In the genomic region with DNA sequence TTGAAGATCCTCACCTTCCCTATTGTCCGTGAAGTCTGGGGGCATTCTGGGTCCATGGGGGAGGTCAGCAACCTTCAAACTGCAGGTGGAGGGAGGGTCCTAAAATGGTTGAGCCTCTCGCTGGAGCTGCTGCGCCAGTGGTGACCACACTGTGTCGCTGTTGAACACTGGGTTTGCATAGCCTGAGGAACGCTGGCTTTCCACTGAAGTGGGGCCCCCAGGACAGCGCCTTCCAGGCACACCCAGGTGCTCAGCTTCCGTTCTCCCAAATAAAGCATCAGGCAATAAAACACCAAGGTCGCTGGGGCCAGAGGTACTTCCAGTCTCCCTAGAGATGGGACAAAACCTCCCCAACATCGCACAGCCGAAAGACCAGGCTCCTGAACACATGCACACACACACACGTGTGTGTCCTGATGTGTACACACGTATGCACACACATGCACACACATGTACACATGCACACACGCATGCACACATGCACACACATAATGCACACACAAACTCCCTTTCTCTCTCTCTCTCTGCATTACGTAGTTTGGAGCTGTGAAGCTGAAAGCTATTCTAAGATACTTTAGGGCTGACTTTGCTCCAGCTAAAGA, we compare ENCODE assay signal across 12 cellular contexts.
DNase-seq lines count a peak whose midpoint lies in the region; ATAC-seq and TF ChIP-seq lines count a peak whose summit lies in the region.
"Had no signal": no experiment of that assay in that cellular context is flagged by ENCODE, and none has a peak within 500 bp of the region (broad histone marks: within the 10 kb centered on the region; RNA-seq: fewer than 3 reads in every experiment).

No MANE protein-coding gene starts in this region.

- BruUV-seq in MCF 10A (replicated peaks; lab: Mats Ljungman, UMichigan) (no TSS peak), PC-3 (replicated peaks; lab: Mats Ljungman, UMichigan) (no TSS peak)

- intact Hi-C loops in MCF 10A (cut with micrococcal nuclease), result no loop called here
- intact Hi-C loops in breast epithelium (cut with DNase I; ENCODE audit: low total_unique reads), result loop anchor here (2.0 kb wide), 1 partner anchor 61 kb away; no protein-coding TSS in a partner anchor
- intact Hi-C loops in PC-3 (cut with micrococcal nuclease), result no loop called here

- no peak overlapping the region for H3K9ac ChIP-seq in PC-3 (ENCODE audit: low read length)
- H3K9ac ChIP-seq: BLaER1 had no signal

- TF ChIP-seq POLR2A in breast epithelium (IDR thresholded peaks at IDR 0.05), result no peak

- H3K9me3 Mint-ChIP-seq in MCF 10A (ENCODE audit: unreplicated experiment), result peaks cover 9% of the 10 kb centered on the region
- peaks cover 14 to 17% of the 10 kb centered on the region in 2 donors for H3K9me3 Mint-ChIP-seq in stimulated activated naive B cell treated with anti-CD40 and anti-IgM and Interleukin-4, amounts not matched to agents 10 μg/mL and 1 μg/mL and 100 μg/mL, for 72 hours

- DNase-seq in MCF 10A (ENCODE audit: unreplicated experiment), result no peak
- DNase-seq in breast epithelium (ENCODE audit: low spot score in 2 of 2), result no peak
- no peak for DNase-seq in PC-3
- no peak for DNase-seq in foreskin fibroblast
- no peak for DNase-seq in stimulated activated naive B cell treated with anti-CD40 and anti-IgM and Interleukin-4, amounts not matched to agents 10 μg/mL and 1 μg/mL and 100 μg/mL, for 72 hours
- no peak for DNase-seq in SHP77 (lab: John Stamatoyannopoulos, UW)
- DNase-seq in T1000 (lab: John Stamatoyannopoulos, UW), result no peak
- DNase-seq in occipital lobe (lab: John Stamatoyannopoulos, UW), result no peak
- DNase-seq: activated naive CD4-positive, alpha-beta T cell treated with Interleukin-2 at 50 U/mL for 16 hours; NCI-H1436 treated with DMSO at 0.1 percent for 48 hours had no signal

- ATAC-seq in PC-3, result no peak
- ATAC-seq in stimulated activated naive B cell treated with anti-CD40 and anti-IgM and Interleukin-4, amounts not matched to agents 10 μg/mL and 1 μg/mL and 100 μg/mL, for 72 hours (replicated peaks), result no peak

- peaks cover 46% of the 10 kb centered on the region for H3K27me3 Mint-ChIP-seq in MCF 10A (ENCODE audit: insufficient read depth, unreplicated experiment)
- peaks cover 15 to 31% of the 10 kb centered on the region in 2 donors for H3K27me3 Mint-ChIP-seq in stimulated activated naive B cell treated with anti-CD40 and anti-IgM and Interleukin-4, amounts not matched to agents 10 μg/mL and 1 μg/mL and 100 μg/mL, for 72 hours

- no peak overlapping the region for H3K4me2 ChIP-seq in PC-3 (ENCODE audit: low read length)

- H2AFZ ChIP-seq in PC-3 (ENCODE audit: low read length), result no peak overlapping the region

- no peaks in the 10 kb centered on the region for H3F3A ChIP-seq in PC-3 (ENCODE audit: low read length, unreplicated experiment)

- POLR2A ChIA-PET in MCF 10A (lab: Yijun Ruan, JAX) (no interaction called here), PC-3 (lab: Charles Lee; ENCODE audit: unreplicated experiment) (no interaction called here)

- no peak overlapping the region for H3K27ac ChIP-seq in breast epithelium
- no peak overlapping the region for H3K27ac ChIP-seq in PC-3 (ENCODE audit: low read length)
- H3K27ac ChIP-seq: BLaER1 had no signal

- H3K36me3 ChIP-seq in breast epithelium (no peaks in the 10 kb centered on the region), PC-3 (ENCODE audit: low read depth, low read length) (no peaks in the 10 kb centered on the region)
- H3K36me3 ChIP-seq: BLaER1, HAP-1 had no signal

- no peaks in the 10 kb centered on the region for H3K9me2 ChIP-seq in PC-3 (replicated peaks; ENCODE audit: low read length)

- no peaks in the 10 kb centered on the region for H3K36me3 Mint-ChIP-seq in MCF 10A (ENCODE audit: insufficient read depth, unreplicated experiment)
- H3K36me3 Mint-ChIP-seq in stimulated activated naive B cell treated with anti-CD40 and anti-IgM and Interleukin-4, amounts not matched to agents 10 μg/mL and 1 μg/mL and 100 μg/mL, for 72 hours, result peaks cover 9 to 12% of the 10 kb centered on the region in 2 donors

- H3K4me3 ChIP-seq in breast epithelium (no peak overlapping the region), PC-3 (ENCODE audit: low read length) (no peak overlapping the region), foreskin fibroblast (ENCODE audit: low read depth in 1 of 2, low read length in 2 of 2) (no peak overlapping the region)
- H3K4me3 ChIP-seq: BLaER1, HAP-1 had no signal

- H3K4me1 ChIP-seq in breast epithelium (no peaks in the 10 kb centered on the region), PC-3 (ENCODE audit: insufficient read depth, low read length) (no peaks in the 10 kb centered on the region)
- H3K4me1 ChIP-seq: HAP-1 had no signal

- CTCF ChIA-PET in MCF 10A (lab: Yijun Ruan, JAX), result interaction anchor here (0.6 to 8.8 kb wide), 2 partner anchors 22 to 198 kb away, joined by 3 to 125 read pairs; no protein-coding TSS in a partner anchor
- CTCF ChIA-PET in PC-3 (lab: Charles Lee), result no interaction called here

- peaks cover 7 to 31% of the 10 kb centered on the region in 2 donors for H3K9me3 ChIP-seq in breast epithelium
- no peaks in the 10 kb centered on the region for H3K9me3 ChIP-seq in PC-3 (ENCODE audit: low read length)

- no peaks in the 10 kb centered on the region for H3K79me2 ChIP-seq in PC-3 (ENCODE audit: low read length)

- no peaks in the 10 kb centered on the region for H4K20me1 ChIP-seq in PC-3 (ENCODE audit: low read length)
- H4K20me1 ChIP-seq: BLaER1 had no signal

- no peak overlapping the region for H3K27ac Mint-ChIP-seq in MCF 10A (ENCODE audit: low read depth, unreplicated experiment)
- H3K27ac Mint-ChIP-seq in stimulated activated naive B cell treated with anti-CD40 and anti-IgM and Interleukin-4, amounts not matched to agents 10 μg/mL and 1 μg/mL and 100 μg/mL, for 72 hours, result peak overlapping the region; percentile 75

- TF ChIP-seq CTCF in MCF 10A (IDR thresholded peaks at IDR 0.05; ENCODE audit: unreplicated experiment) (peak; percentile 15), breast epithelium (IDR thresholded peaks at IDR 0.05) (no peak), PC-3 (conservative IDR thresholded peaks at IDR 0.05; ENCODE audit: low read depth, low read length) (peak; percentile 44), foreskin fibroblast (IDR thresholded peaks at IDR 0.05; ENCODE audit: low read depth, low read length) (peak; percentile 17)

- H3K27me3 ChIP-seq in breast epithelium (peaks cover 0 to 50% of the 10 kb centered on the region in 2 donors), PC-3 (ENCODE audit: low read length) (peaks cover 43% of the 10 kb centered on the region)
- H3K27me3 ChIP-seq: BLaER1 had no signal

- H3K4me3 Mint-ChIP-seq in MCF 10A (ENCODE audit: unreplicated experiment), result no peak overlapping the region
- no peak overlapping the region for H3K4me3 Mint-ChIP-seq in stimulated activated naive B cell treated with anti-CD40 and anti-IgM and Interleukin-4, amounts not matched to agents 10 μg/mL and 1 μg/mL and 100 μg/mL, for 72 hours

- H3K4me1 Mint-ChIP-seq in MCF 10A (ENCODE audit: insufficient read depth, unreplicated experiment), result no peaks in the 10 kb centered on the region
- peaks cover 18 to 22% of the 10 kb centered on the region in 2 donors for H3K4me1 Mint-ChIP-seq in stimulated activated naive B cell treated with anti-CD40 and anti-IgM and Interleukin-4, amounts not matched to agents 10 μg/mL and 1 μg/mL and 100 μg/mL, for 72 hours

Comparison
In these comparisons a context has a peak if more than half of its experiments do, and no peak if none do; other contexts are left out.
1. CTCF ChIP-seq: peak in MCF 10A (single experiment), PC-3 (single experiment) and foreskin fibroblast (single experiment); none in breast epithelium (0 of 3).